ENCODE assay signal across 2 cellular contexts in the genomic region with DNA sequence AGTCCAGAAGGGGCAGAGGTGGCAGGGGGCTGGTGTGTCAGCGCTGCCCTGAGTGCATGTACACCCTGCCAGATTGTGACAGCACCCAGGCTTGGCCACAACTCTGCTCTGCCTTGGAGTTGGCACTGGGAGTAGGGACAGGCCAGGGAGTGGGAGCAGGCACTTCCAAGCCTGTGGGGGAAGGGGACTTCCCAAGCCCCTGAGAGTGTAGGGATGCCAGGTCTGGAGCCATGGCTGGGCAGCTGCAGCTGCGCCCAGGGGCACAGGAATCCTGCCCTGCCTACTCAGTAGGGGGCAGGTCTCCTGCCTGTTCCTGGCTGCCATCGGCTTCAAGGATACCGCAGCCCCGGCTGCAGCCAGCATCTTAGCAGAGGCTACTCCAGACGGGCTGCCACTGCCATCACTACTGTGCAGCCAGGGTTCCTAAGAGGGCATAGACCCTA.
TF ChIP-seq lines count a peak whose summit lies in the region.

No MANE protein-coding gene starts in this region.

TF ChIP-seq in H1, 55 proteins besides CTCF, POLR2A, EP300 and RAD21:
- TF ChIP-seq SIRT6 (IDR thresholded peaks at IDR 0.05; ENCODE audit: low read length) (no peak), SIN3A (conservative IDR thresholded peaks at IDR 0.05 in 1 of 2, IDR thresholded peaks at IDR 0.05 in 1 of 2; ENCODE audit: low read depth in 1 of 2, low read length in 2 of 2) (no peak), SIX5 (IDR thresholded peaks at IDR 0.05; ENCODE audit: low read depth, low read length) (no peak), FOSL1 (IDR thresholded peaks at IDR 0.05; ENCODE audit: insufficient read depth, low read depth, low read length) (no peak), BCL11A (IDR thresholded peaks at IDR 0.05; ENCODE audit: low read depth in 2 of 2, low read length in 2 of 2) (no peak), CREB1 (IDR thresholded peaks at IDR 0.05) (no peak)

TF ChIP-seq in HepG2, 621 proteins besides CTCF, POLR2A, EP300 and RAD21:
- TF ChIP-seq ZNF343 (CRISPR knock-in tag; IDR thresholded peaks at IDR 0.05), result no peak
- TF ChIP-seq AHR (CRISPR knock-in tag; IDR thresholded peaks at IDR 0.05), result no peak
- TF ChIP-seq SMARCC2 (IDR thresholded peaks at IDR 0.05), result no peak
- no peak for TF ChIP-seq LCORL (IDR thresholded peaks at IDR 0.05)
- TF ChIP-seq LCORL (CRISPR knock-in tag; IDR thresholded peaks at IDR 0.05), result no peak
- TF ChIP-seq U2AF1 (optimal IDR thresholded peaks at IDR 0.05; ENCODE audit: low read depth, low read length), result no peak
- no peak for TF ChIP-seq GZF1 (CRISPR knock-in tag; IDR thresholded peaks at IDR 0.05)
- no peak for TF ChIP-seq ZFY (CRISPR knock-in tag; IDR thresholded peaks at IDR 0.05)
- no peak for TF ChIP-seq SRSF9 (IDR thresholded peaks at IDR 0.05; ENCODE audit: borderline replicate concordance, insufficient read depth, low read depth, low read length, poor library complexity, severe bottlenecking)
- TF ChIP-seq HMG20A (CRISPR knock-in tag; IDR thresholded peaks at IDR 0.05; ENCODE audit: borderline replicate concordance), result no peak
- TF ChIP-seq ZNF564 (CRISPR knock-in tag; IDR thresholded peaks at IDR 0.05), result no peak
- TF ChIP-seq KDM1A (CRISPR knock-in tag; IDR thresholded peaks at IDR 0.05), result no peak
- TF ChIP-seq CEBPB (IDR thresholded peaks at IDR 0.05; ENCODE audit: borderline replicate concordance, low read depth, low read length), result no peak
- no peak for TF ChIP-seq GABPA (IDR thresholded peaks at IDR 0.05; ENCODE audit: low read depth, low read length)
- TF ChIP-seq GABPA (CRISPR knock-in tag; IDR thresholded peaks at IDR 0.05; ENCODE audit: low read depth), result no peak
